Comparison of ENCODE assay signal across 33 cellular contexts in the genomic region with DNA sequence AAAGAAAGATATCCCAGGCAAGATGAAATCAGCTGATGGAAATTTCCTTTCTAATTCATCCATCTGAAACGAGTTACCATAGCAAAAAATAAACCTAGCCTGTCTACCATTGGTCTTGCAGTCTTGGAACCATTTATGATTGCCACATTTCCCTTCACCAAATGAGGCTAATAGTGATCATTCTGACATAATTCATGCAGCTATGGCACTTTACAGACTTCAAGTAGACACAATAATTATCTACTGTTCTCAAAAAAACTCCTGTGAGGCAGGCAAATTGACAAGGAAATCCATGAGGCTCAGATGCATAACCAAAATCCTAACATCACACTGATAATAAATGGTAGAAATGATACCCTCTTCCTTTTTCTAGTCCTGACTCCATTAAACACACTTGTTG.
"Had no signal": no experiment of that assay in that cellular context is flagged by ENCODE, and none has a peak within 500 bp of the region (broad histone marks: within the 10 kb centered on the region; RNA-seq: fewer than 3 reads in every experiment).

No MANE protein-coding gene starts in this region.

- H3K4me3 ChIP-seq: MG63 had no signal

- H3K27me3 ChIP-seq: MG63 had no signal

- H3K36me3 ChIP-seq: MG63 had no signal

- H3K9me3 ChIP-seq: MG63 had no signal

- DNase-seq: Karpas-422, Kasumi-1, MG63, MM.1S, MV-4-11, NCI-H1048, NCI-H1092, NCI-H1092 treated with DMSO at 0.1 percent for 48 hours, NCI-H1105, NCI-H1105 treated with DMSO at 0.1 percent for 48 hours, NCI-H1417 treated with DMSO at 0.1 percent for 48 hours, NCI-H1436, NCI-H1436 treated with DMSO at 0.1 percent for 48 hours, NCI-H146, NCI-H1694, NCI-H1694 treated with DMSO at 0.1 percent for 48 hours, NCI-H187, NCI-H187 treated with DMSO at 0.1 percent for 48 hours, NCI-H1930, NCI-H2029, NCI-H2029 treated with DMSO at 0.1 percent for 48 hours, NCI-H2081, NCI-H2081 treated with DMSO at 0.1 percent for 48 hours, NCI-H2107, NCI-H2171, NCI-H2171 treated with DMSO at 0.1 percent for 48 hours, NCI-H2227 treated with DMSO at 0.1 percent for 48 hours, NCI-H226, NCI-H345, NCI-H446, NCI-H446 treated with DMSO at 0.1 percent for 48 hours, NCI-H510A, NCI-H510A treated with DMSO at 0.1 percent for 48 hours had no signal
